ENCODE assay signal across 7 cellular contexts in genomic region chr12:27277846-27278260, GRCh38. TPM values are rescaled to one million over a fixed set of nuclear protein-coding genes. Genes with fewer than 3 reads are reported as not detected.
DNase-seq lines count a peak whose midpoint lies in the region; ATAC-seq and TF ChIP-seq lines count a peak whose summit lies in the region.

No MANE protein-coding gene starts in this region.

- TF ChIP-seq CTCF in coronary artery (IDR thresholded peaks at IDR 0.05) (no peak), osteocyte (IDR thresholded peaks at IDR 0.05) (no peak), neural progenitor cell (IDR thresholded peaks at IDR 0.05) (no peak)

- H3K36me3 ChIP-seq in HUES6 (ENCODE audit: control insufficient read depth, insufficient read depth, low read length) (no peaks in the 10 kb centered on the region), neural progenitor cell (no peaks in the 10 kb centered on the region)

- no peaks in the 10 kb centered on the region for H3K9me3 ChIP-seq in HUES6 (ENCODE audit: control insufficient read depth, insufficient read depth, low read depth, low read length)
- H3K9me3 ChIP-seq in neural progenitor cell (ENCODE audit: low read depth), result no peaks in the 10 kb centered on the region

- H3K27ac Mint-ChIP-seq in osteocyte (ENCODE audit: unreplicated experiment), result peak overlapping the region; percentile 89
- H3K27ac Mint-ChIP-seq in neural progenitor cell, result no peak overlapping the region

- no peaks in the 10 kb centered on the region for H3K27me3 ChIP-seq in HUES6 (ENCODE audit: control insufficient read depth, insufficient read depth, low read length)
- H3K27me3 ChIP-seq in neural progenitor cell, result no peaks in the 10 kb centered on the region

- H3K4me1 ChIP-seq in HUES6 (ENCODE audit: control insufficient read depth, insufficient read depth, low read length) (peaks cover 35% of the 10 kb centered on the region), neural progenitor cell (peaks cover 22% of the 10 kb centered on the region)

- H3K9me3 Mint-ChIP-seq in osteocyte (ENCODE audit: unreplicated experiment) (no peaks in the 10 kb centered on the region), neural progenitor cell (no peaks in the 10 kb centered on the region)

- H3K27me3 Mint-ChIP-seq in osteocyte (ENCODE audit: unreplicated experiment) (no peaks in the 10 kb centered on the region), neural progenitor cell (ENCODE audit: insufficient read depth, low read depth) (no peaks in the 10 kb centered on the region)

- H3K4me2 ChIP-seq in neural progenitor cell, result no peak overlapping the region

- no peaks in the 10 kb centered on the region for H3F3A ChIP-seq in neural progenitor cell (ENCODE audit: low read depth)

- ATAC-seq in GM18508 (IDR thresholded peaks at IDR 0.05; ENCODE audit: insufficient read depth, unreplicated experiment) (peak; percentile 76), GM21723 (IDR thresholded peaks at IDR 0.05; ENCODE audit: unreplicated experiment) (peak; percentile 90)

- DNase-seq in coronary artery (ENCODE audit: low spot score) (no peak), osteocyte (ENCODE audit: extremely low spot score, unreplicated experiment) (no peak), neural progenitor cell (ENCODE audit: low spot score) (no peak), Ammon's horn (ENCODE audit: low spot score) (no peak)

- H3K4me3 Mint-ChIP-seq in osteocyte (ENCODE audit: unreplicated experiment) (no peak overlapping the region), neural progenitor cell (no peak overlapping the region)

- H3K36me3 Mint-ChIP-seq in osteocyte (ENCODE audit: unreplicated experiment) (peaks cover 18% of the 10 kb centered on the region), neural progenitor cell (peaks cover 5% of the 10 kb centered on the region)

- H3K9ac ChIP-seq in HUES6 (ENCODE audit: low read length), result no peak overlapping the region
- H3K9ac ChIP-seq in neural progenitor cell, result no peak overlapping the region

- no peak overlapping the region for H3K4me3 ChIP-seq in HUES6 (ENCODE audit: low read depth, low read length)
- H3K4me3 ChIP-seq in coronary artery, result peak overlapping the region; percentile 39
- no peak overlapping the region for H3K4me3 ChIP-seq in neural progenitor cell

- H3K4me1 Mint-ChIP-seq in osteocyte (ENCODE audit: unreplicated experiment), result peaks cover 51% of the 10 kb centered on the region
- peaks cover 11% of the 10 kb centered on the region for H3K4me1 Mint-ChIP-seq in neural progenitor cell

- H4K20me1 ChIP-seq in neural progenitor cell (ENCODE audit: low read depth), result peaks cover 8% of the 10 kb centered on the region

- H3K79me2 ChIP-seq in neural progenitor cell (ENCODE audit: low read depth), result peaks cover 53% of the 10 kb centered on the region

- H3K27ac ChIP-seq in HUES6 (ENCODE audit: low read depth, low read length) (0 out of 2 replicates have a peak overlapping the region, but pooled peaks have one; percentile 8), coronary artery (peak overlapping the region; percentile 76 to 91), neural progenitor cell (no peak overlapping the region)

- no peak overlapping the region for H2AFZ ChIP-seq in neural progenitor cell (replicated peaks)

RNA-seq across cellular contexts. Expression of gene STK38L, which starts 33.8 kb away (rescaled TPM):
- total RNA-seq in osteocyte, result 75.6 and 81.3 TPM in 2 replicates
- 40.4 and 62.6 TPM in 2 replicates for total RNA-seq in neural progenitor cell (ENCODE audit: low replicate concordance)

RNA-seq across cellular contexts. Expression of gene BMAL2, which starts 54.8 kb away (rescaled TPM):
- total RNA-seq in osteocyte, result 5.5 and 6.4 TPM in 2 replicates
- total RNA-seq in neural progenitor cell (ENCODE audit: low replicate concordance), result 8.6 and 12.9 TPM in 2 replicates
